8 cellular contexts compared by ENCODE assay signal in genomic region chrX:65688403-65688881, GRCh38. TPM values are rescaled to one million over a fixed set of nuclear protein-coding genes. Genes with fewer than 3 reads are reported as not detected.
A peak's percentile ranks its signal among the peaks of the same experiment; 100 is the strongest.
DNase-seq lines count a peak whose midpoint lies in the region; ATAC-seq and TF ChIP-seq lines count a peak whose summit lies in the region.

No MANE protein-coding gene starts in this region.

- intact Hi-C loops in activated T-helper 1 cell treated with anti-CD3 and anti-CD28 coated beads, Interleukin-12 subunit alpha, Interleukin-12 subunit beta, Interleukin-2, Interleukin-4 antibody, amounts not matched to agents 30 ng/mL and 10 ng/mL and 1 ng/mL, durations not matched to agents 14 hours and 24 hours and 36 hours (cut with micrococcal nuclease): no loop called here

- no peak for TF ChIP-seq CTCF in nephron (IDR thresholded peaks at IDR 0.05; ENCODE audit: unreplicated experiment in 3 of 3)

- DNase-seq in AG20443 (ENCODE audit: low spot score) (peak; percentile 21), OCI-M2 (lab: John Stamatoyannopoulos, UW; ENCODE audit: unreplicated experiment) (no peak), C1 segment of cervical spinal cord (lab: John Stamatoyannopoulos, UW) (no peak), NCI-H187 treated with DMSO at 0.1 percent for 48 hours (lab: John Stamatoyannopoulos, UW) (no peak)
- no peak for DNase-seq in activated T-helper 1 cell treated with anti-CD3 and anti-CD28 coated beads, Interleukin-12 subunit alpha, Interleukin-12 subunit beta, Interleukin-2, Interleukin-4 antibody, amounts not matched to agents 30 ng/mL and 10 ng/mL and 1 ng/mL, durations not matched to agents 14 hours and 24 hours and 36 hours (ENCODE audit: low spot score)

- peaks cover 29% of the 10 kb centered on the region for H3K36me3 Mint-ChIP-seq in activated T-helper 1 cell treated with anti-CD3 and anti-CD28 coated beads, Interleukin-12 subunit alpha, Interleukin-12 subunit beta, Interleukin-2, Interleukin-4 antibody, amounts not matched to agents 30 ng/mL and 10 ng/mL and 1 ng/mL, durations not matched to agents 14 hours and 24 hours and 36 hours (ENCODE audit: low read depth)
- no peaks in the 10 kb centered on the region for H3K36me3 Mint-ChIP-seq in nephron (ENCODE audit: low read depth)

- H3K4me3 Mint-ChIP-seq in activated T-helper 1 cell treated with anti-CD3 and anti-CD28 coated beads, Interleukin-12 subunit alpha, Interleukin-12 subunit beta, Interleukin-2, Interleukin-4 antibody, amounts not matched to agents 30 ng/mL and 10 ng/mL and 1 ng/mL, durations not matched to agents 14 hours and 24 hours and 36 hours: peak overlapping the region; percentile 22
- H3K4me3 Mint-ChIP-seq in nephron: no peak overlapping the region

- no peaks in the 10 kb centered on the region for H3K27me3 Mint-ChIP-seq in activated T-helper 1 cell treated with anti-CD3 and anti-CD28 coated beads, Interleukin-12 subunit alpha, Interleukin-12 subunit beta, Interleukin-2, Interleukin-4 antibody, amounts not matched to agents 30 ng/mL and 10 ng/mL and 1 ng/mL, durations not matched to agents 14 hours and 24 hours and 36 hours (ENCODE audit: insufficient read depth)
- peaks cover 3% of the 10 kb centered on the region for H3K27me3 Mint-ChIP-seq in nephron (ENCODE audit: low read depth)

- peak; percentile 84 for ATAC-seq in GM19025 (IDR thresholded peaks at IDR 0.05; ENCODE audit: low read depth, unreplicated experiment)
- peak; percentile 88 for ATAC-seq in HG03108 (IDR thresholded peaks at IDR 0.05; ENCODE audit: unreplicated experiment)

- peaks cover 75% of the 10 kb centered on the region for H3K4me1 Mint-ChIP-seq in activated T-helper 1 cell treated with anti-CD3 and anti-CD28 coated beads, Interleukin-12 subunit alpha, Interleukin-12 subunit beta, Interleukin-2, Interleukin-4 antibody, amounts not matched to agents 30 ng/mL and 10 ng/mL and 1 ng/mL, durations not matched to agents 14 hours and 24 hours and 36 hours (ENCODE audit: low read depth)
- H3K4me1 Mint-ChIP-seq in nephron: peaks cover 24% of the 10 kb centered on the region

- H3K9me3 Mint-ChIP-seq in activated T-helper 1 cell treated with anti-CD3 and anti-CD28 coated beads, Interleukin-12 subunit alpha, Interleukin-12 subunit beta, Interleukin-2, Interleukin-4 antibody, amounts not matched to agents 30 ng/mL and 10 ng/mL and 1 ng/mL, durations not matched to agents 14 hours and 24 hours and 36 hours: no peaks in the 10 kb centered on the region
- peaks cover 9% of the 10 kb centered on the region for H3K9me3 Mint-ChIP-seq in nephron

- H3K27ac Mint-ChIP-seq in activated T-helper 1 cell treated with anti-CD3 and anti-CD28 coated beads, Interleukin-12 subunit alpha, Interleukin-12 subunit beta, Interleukin-2, Interleukin-4 antibody, amounts not matched to agents 30 ng/mL and 10 ng/mL and 1 ng/mL, durations not matched to agents 14 hours and 24 hours and 36 hours: peak overlapping the region; percentile 71
- peak overlapping the region; percentile 45 to 93 (median 50) for H3K27ac Mint-ChIP-seq in nephron

RNA-seq across cellular contexts. Expression of gene MSN, which starts 21.0 kb away (rescaled TPM):
- 479 and 484 TPM in 2 replicates for total RNA-seq in activated T-helper 1 cell treated with anti-CD3 and anti-CD28 coated beads, Interleukin-12 subunit alpha, Interleukin-12 subunit beta, Interleukin-2, Interleukin-4 antibody, amounts not matched to agents 30 ng/mL and 10 ng/mL and 1 ng/mL, durations not matched to agents 14 hours and 24 hours and 36 hours
